1 cellular context compared by ENCODE assay signal in the genomic region with DNA sequence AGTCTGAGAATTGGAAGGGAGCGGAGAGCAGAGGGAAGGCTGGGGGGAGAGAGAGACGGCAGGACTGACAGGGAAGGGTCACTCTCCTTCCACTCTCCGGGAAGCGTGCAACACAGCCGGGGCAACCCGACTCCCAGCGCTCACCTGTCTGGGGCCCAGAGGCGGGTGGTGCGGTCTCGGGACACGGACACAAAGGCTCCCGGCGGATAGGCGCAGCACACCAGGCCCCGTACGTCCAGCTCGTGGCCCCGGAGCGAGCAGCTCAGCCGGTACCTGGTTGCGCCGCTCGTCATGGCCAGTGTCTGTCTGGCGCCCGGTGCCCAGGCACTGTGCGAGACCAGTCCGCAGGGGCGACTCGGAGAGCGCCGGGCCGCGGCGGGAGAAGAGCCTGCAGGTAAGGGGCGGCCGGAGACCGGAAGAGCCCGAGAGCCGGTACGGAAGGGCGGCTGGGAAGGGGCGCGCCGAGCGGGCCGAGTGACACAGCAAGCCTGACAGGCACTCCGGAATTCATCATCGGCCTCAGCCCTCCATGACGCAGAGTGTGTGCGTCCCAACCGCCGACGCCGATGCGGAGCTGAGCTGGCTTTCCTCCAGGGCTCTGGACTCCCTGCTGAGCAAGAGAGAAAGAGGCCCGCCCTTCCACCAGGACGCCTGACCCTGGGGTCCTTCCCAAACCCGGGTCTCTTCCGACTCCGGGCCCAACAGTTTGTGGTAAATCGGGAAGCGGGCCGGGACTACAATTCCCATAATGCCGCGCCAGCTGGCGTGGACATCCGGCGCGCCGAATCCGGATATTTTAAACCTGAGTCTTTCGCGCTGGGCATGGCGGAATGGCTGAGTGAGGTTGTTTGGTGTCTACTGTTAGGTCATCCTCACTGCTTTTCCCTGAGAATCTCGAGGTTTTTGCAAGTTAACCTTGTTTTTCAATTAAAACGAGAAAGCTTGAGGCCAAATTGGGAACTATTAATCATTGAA.
TF ChIP-seq lines count a peak whose summit lies in the region.

A gene (minus strand): TSS at position 490 of the 975 bp plus-strand sequence. CDS start 197 bp downstream, at position 293.

TF ChIP-seq in HepG2, 621 proteins besides CTCF, POLR2A, EP300 and RAD21 (continued from another document and continues in another):
- TF ChIP-seq, protein P1, sequence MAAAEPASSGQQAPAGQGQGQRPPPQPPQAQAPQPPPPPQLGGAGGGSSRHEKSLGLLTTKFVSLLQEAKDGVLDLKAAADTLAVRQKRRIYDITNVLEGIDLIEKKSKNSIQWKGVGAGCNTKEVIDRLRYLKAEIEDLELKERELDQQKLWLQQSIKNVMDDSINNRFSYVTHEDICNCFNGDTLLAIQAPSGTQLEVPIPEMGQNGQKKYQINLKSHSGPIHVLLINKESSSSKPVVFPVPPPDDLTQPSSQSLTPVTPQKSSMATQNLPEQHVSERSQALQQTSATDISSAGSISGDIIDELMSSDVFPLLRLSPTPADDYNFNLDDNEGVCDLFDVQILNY (CRISPR knock-in tag; conservative IDR thresholded peaks at IDR 0.05): peak; percentile 89; the same call in 1 of the 2 replicates
- TF ChIP-seq ZNF550 (CRISPR knock-in tag; IDR thresholded peaks at IDR 0.05; ENCODE audit: borderline replicate concordance) (no peak), ONECUT2 (CRISPR knock-in tag; IDR thresholded peaks at IDR 0.05) (no peak), PTBP1 (IDR thresholded peaks at IDR 0.05; ENCODE audit: low read depth, low read length, poor library complexity, severe bottlenecking) (no peak), ZKSCAN8 (CRISPR knock-in tag; IDR thresholded peaks at IDR 0.05; ENCODE audit: borderline replicate concordance) (no peak), RFX5 (IDR thresholded peaks at IDR 0.05; ENCODE audit: low read depth, low read length) (0 out of 2 replicates have a peak, but pooled peaks have one; percentile 9), POLR2G (IDR thresholded peaks at IDR 0.05; ENCODE audit: low read depth, low read length) (peak; percentile 83), ZNF557 (CRISPR knock-in tag; IDR thresholded peaks at IDR 0.05) (no peak), ZNF672 (CRISPR knock-in tag; IDR thresholded peaks at IDR 0.05) (no peak), MYNN (CRISPR knock-in tag; IDR thresholded peaks at IDR 0.05; ENCODE audit: low read depth) (no peak), FOXK2 (IDR thresholded peaks at IDR 0.05) (no peak), ZNF337 (CRISPR knock-in tag; IDR thresholded peaks at IDR 0.05; ENCODE audit: borderline replicate concordance, low read depth) (peak; percentile 87; the same call in 1 of the 2 replicates), ZNF354B (CRISPR knock-in tag; IDR thresholded peaks at IDR 0.05) (no peak), TBP (CRISPR knock-in tag; IDR thresholded peaks at IDR 0.05) (no peak), THYN1 (CRISPR knock-in tag; IDR thresholded peaks at IDR 0.05; ENCODE audit: borderline replicate concordance, low read depth) (no peak), CREB1 (IDR thresholded peaks at IDR 0.05) (peak; percentile 97), CREB1 (CRISPR knock-in tag; IDR thresholded peaks at IDR 0.05) (peak; percentile 99), MAFG (CRISPR knock-in tag; IDR thresholded peaks at IDR 0.05) (0 out of 2 replicates have a peak, but pooled peaks have one; percentile 49), ZNF546 (CRISPR knock-in tag; conservative IDR thresholded peaks at IDR 0.05) (no peak), RFX1 (IDR thresholded peaks at IDR 0.05) (no peak), CHD4 (IDR thresholded peaks at IDR 0.05; ENCODE audit: borderline replicate concordance, low read length) (no peak), ZBTB38 (CRISPR knock-in tag; IDR thresholded peaks at IDR 0.05) (0 out of 2 replicates have a peak, but pooled peaks have one; percentile 48), RORA (CRISPR knock-in tag; IDR thresholded peaks at IDR 0.05) (no peak)
- TF ChIP-seq, protein P2, sequence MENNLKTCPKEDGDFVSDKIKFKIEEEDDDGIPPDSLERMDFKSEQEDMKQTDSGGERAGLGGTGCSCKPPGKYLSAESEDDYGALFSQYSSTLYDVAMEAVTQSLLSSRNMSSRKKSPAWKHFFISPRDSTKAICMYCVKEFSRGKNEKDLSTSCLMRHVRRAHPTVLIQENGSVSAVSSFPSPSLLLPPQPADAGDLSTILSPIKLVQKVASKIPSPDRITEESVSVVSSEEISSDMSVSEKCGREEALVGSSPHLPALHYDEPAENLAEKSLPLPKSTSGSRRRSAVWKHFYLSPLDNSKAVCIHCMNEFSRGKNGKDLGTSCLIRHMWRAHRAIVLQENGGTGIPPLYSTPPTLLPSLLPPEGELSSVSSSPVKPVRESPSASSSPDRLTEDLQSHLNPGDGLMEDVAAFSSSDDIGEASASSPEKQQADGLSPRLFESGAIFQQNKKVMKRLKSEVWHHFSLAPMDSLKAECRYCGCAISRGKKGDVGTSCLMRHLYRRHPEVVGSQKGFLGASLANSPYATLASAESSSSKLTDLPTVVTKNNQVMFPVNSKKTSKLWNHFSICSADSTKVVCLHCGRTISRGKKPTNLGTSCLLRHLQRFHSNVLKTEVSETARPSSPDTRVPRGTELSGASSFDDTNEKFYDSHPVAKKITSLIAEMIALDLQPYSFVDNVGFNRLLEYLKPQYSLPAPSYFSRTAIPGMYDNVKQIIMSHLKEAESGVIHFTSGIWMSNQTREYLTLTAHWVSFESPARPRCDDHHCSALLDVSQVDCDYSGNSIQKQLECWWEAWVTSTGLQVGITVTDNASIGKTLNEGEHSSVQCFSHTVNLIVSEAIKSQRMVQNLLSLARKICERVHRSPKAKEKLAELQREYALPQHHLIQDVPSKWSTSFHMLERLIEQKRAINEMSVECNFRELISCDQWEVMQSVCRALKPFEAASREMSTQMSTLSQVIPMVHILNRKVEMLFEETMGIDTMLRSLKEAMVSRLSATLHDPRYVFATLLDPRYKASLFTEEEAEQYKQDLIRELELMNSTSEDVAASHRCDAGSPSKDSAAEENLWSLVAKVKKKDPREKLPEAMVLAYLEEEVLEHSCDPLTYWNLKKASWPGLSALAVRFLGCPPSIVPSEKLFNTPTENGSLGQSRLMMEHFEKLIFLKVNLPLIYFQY (CRISPR knock-in tag; IDR thresholded peaks at IDR 0.05; ENCODE audit: borderline replicate concordance): peak; percentile 79; the same call in 1 of the 2 replicates
- TF ChIP-seq, protein P3, sequence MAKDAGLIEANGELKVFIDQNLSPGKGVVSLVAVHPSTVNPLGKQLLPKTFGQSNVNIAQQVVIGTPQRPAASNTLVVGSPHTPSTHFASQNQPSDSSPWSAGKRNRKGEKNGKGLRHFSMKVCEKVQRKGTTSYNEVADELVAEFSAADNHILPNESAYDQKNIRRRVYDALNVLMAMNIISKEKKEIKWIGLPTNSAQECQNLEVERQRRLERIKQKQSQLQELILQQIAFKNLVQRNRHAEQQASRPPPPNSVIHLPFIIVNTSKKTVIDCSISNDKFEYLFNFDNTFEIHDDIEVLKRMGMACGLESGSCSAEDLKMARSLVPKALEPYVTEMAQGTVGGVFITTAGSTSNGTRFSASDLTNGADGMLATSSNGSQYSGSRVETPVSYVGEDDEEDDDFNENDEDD (CRISPR knock-in tag; IDR thresholded peaks at IDR 0.05; ENCODE audit: borderline replicate concordance): peak; percentile 94; the same call in 1 of the 2 replicates
- TF ChIP-seq, protein P4, sequence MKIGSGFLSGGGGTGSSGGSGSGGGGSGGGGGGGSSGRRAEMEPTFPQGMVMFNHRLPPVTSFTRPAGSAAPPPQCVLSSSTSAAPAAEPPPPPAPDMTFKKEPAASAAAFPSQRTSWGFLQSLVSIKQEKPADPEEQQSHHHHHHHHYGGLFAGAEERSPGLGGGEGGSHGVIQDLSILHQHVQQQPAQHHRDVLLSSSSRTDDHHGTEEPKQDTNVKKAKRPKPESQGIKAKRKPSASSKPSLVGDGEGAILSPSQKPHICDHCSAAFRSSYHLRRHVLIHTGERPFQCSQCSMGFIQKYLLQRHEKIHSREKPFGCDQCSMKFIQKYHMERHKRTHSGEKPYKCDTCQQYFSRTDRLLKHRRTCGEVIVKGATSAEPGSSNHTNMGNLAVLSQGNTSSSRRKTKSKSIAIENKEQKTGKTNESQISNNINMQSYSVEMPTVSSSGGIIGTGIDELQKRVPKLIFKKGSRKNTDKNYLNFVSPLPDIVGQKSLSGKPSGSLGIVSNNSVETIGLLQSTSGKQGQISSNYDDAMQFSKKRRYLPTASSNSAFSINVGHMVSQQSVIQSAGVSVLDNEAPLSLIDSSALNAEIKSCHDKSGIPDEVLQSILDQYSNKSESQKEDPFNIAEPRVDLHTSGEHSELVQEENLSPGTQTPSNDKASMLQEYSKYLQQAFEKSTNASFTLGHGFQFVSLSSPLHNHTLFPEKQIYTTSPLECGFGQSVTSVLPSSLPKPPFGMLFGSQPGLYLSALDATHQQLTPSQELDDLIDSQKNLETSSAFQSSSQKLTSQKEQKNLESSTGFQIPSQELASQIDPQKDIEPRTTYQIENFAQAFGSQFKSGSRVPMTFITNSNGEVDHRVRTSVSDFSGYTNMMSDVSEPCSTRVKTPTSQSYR (CRISPR knock-in tag; IDR thresholded peaks at IDR 0.05; ENCODE audit: borderline replicate concordance): no peak
- TF ChIP-seq, protein P5, sequence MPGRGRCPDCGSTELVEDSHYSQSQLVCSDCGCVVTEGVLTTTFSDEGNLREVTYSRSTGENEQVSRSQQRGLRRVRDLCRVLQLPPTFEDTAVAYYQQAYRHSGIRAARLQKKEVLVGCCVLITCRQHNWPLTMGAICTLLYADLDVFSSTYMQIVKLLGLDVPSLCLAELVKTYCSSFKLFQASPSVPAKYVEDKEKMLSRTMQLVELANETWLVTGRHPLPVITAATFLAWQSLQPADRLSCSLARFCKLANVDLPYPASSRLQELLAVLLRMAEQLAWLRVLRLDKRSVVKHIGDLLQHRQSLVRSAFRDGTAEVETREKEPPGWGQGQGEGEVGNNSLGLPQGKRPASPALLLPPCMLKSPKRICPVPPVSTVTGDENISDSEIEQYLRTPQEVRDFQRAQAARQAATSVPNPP (CRISPR knock-in tag; IDR thresholded peaks at IDR 0.05): no peak
- TF ChIP-seq, protein P6, sequence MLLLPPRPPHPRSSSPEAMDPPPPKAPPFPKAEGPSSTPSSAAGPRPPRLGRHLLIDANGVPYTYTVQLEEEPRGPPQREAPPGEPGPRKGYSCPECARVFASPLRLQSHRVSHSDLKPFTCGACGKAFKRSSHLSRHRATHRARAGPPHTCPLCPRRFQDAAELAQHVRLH (CRISPR knock-in tag; IDR thresholded peaks at IDR 0.05; ENCODE audit: borderline replicate concordance, low read depth): peak; percentile 63; the same call in 1 of the 2 replicates
- TF ChIP-seq, protein P7, sequence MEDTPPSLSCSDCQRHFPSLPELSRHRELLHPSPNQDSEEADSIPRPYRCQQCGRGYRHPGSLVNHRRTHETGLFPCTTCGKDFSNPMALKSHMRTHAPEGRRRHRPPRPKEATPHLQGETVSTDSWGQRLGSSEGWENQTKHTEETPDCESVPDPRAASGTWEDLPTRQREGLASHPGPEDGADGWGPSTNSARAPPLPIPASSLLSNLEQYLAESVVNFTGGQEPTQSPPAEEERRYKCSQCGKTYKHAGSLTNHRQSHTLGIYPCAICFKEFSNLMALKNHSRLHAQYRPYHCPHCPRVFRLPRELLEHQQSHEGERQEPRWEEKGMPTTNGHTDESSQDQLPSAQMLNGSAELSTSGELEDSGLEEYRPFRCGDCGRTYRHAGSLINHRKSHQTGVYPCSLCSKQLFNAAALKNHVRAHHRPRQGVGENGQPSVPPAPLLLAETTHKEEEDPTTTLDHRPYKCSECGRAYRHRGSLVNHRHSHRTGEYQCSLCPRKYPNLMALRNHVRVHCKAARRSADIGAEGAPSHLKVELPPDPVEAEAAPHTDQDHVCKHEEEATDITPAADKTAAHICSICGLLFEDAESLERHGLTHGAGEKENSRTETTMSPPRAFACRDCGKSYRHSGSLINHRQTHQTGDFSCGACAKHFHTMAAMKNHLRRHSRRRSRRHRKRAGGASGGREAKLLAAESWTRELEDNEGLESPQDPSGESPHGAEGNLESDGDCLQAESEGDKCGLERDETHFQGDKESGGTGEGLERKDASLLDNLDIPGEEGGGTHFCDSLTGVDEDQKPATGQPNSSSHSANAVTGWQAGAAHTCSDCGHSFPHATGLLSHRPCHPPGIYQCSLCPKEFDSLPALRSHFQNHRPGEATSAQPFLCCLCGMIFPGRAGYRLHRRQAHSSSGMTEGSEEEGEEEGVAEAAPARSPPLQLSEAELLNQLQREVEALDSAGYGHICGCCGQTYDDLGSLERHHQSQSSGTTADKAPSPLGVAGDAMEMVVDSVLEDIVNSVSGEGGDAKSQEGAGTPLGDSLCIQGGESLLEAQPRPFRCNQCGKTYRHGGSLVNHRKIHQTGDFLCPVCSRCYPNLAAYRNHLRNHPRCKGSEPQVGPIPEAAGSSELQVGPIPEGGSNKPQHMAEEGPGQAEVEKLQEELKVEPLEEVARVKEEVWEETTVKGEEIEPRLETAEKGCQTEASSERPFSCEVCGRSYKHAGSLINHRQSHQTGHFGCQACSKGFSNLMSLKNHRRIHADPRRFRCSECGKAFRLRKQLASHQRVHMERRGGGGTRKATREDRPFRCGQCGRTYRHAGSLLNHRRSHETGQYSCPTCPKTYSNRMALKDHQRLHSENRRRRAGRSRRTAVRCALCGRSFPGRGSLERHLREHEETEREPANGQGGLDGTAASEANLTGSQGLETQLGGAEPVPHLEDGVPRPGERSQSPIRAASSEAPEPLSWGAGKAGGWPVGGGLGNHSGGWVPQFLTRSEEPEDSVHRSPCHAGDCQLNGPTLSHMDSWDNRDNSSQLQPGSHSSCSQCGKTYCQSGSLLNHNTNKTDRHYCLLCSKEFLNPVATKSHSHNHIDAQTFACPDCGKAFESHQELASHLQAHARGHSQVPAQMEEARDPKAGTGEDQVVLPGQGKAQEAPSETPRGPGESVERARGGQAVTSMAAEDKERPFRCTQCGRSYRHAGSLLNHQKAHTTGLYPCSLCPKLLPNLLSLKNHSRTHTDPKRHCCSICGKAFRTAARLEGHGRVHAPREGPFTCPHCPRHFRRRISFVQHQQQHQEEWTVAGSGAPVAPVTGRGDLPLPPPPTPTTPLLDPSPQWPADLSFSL (CRISPR knock-in tag; IDR thresholded peaks at IDR 0.05): no peak
- TF ChIP-seq, protein P8, sequence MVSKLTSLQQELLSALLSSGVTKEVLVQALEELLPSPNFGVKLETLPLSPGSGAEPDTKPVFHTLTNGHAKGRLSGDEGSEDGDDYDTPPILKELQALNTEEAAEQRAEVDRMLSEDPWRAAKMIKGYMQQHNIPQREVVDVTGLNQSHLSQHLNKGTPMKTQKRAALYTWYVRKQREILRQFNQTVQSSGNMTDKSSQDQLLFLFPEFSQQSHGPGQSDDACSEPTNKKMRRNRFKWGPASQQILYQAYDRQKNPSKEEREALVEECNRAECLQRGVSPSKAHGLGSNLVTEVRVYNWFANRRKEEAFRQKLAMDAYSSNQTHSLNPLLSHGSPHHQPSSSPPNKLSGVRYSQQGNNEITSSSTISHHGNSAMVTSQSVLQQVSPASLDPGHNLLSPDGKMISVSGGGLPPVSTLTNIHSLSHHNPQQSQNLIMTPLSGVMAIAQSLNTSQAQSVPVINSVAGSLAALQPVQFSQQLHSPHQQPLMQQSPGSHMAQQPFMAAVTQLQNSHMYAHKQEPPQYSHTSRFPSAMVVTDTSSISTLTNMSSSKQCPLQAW (CRISPR knock-in tag; IDR thresholded peaks at IDR 0.05): peak; percentile 70
- TF ChIP-seq, protein P9, sequence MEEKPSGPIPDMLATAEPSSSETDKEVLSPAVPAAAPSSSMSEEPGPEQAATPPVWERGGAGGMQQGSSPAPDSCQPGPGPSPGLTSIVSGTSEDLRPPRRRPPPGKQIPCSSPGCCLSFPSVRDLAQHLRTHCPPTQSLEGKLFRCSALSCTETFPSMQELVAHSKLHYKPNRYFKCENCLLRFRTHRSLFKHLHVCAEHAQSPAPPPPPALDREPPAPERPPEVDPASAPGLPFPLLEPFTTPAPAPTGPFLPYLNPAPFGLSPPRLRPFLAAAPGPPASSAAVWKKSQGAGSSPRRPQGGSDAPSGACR (CRISPR knock-in tag; IDR thresholded peaks at IDR 0.05): peak; percentile 84
